Comparison of ENCODE assay signal across 1 cellular context in the genomic region with DNA sequence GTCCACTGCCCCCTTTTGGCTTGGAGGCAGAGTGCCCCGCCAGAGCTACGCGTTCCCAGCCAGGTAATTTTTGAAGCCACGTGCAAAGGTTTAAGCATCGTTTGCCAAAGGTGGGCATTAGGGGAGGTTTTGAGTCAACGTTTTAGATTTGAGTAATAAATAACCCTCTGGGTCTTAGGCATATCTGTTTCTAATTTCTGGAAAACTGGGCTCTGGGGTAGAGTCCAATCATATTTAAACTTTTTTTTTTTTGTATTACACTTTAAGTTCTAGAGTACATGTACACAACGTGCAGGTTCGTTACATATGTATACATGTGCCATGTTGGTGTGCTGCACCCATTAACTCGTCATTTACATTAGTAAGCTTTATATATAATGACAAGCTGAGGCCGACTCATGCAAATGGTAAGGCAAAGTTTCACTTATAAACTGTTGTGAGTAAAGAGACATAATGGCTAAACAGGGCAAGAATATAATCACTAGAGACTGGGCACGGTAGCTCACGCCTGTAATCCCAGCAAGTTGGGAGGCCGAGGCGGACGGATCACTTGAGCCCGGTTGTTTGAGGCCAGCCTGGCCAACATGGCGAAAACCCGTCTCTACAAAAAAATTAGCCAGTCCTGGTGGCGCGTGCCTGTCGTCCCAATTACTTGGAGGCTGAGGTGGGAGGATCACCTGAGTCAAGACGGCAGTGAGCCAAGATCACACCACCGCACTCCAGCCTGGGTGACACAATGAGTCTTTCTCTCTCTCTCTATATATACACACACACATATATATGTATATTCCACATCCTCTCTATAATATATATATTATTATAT.
A peak's percentile ranks its signal among the peaks of the same experiment; 100 is the strongest.
TF ChIP-seq lines count a peak whose summit lies in the region.

No MANE protein-coding gene starts in this region.

TF ChIP-seq in HepG2, 621 proteins besides CTCF, POLR2A, EP300 and RAD21 (continued from another document and continues in another):
- no peak for TF ChIP-seq ZNF547 (CRISPR knock-in tag; IDR thresholded peaks at IDR 0.05)
- TF ChIP-seq MED1 (CRISPR knock-in tag; IDR thresholded peaks at IDR 0.05), result peak; percentile 29; the same call in 1 of the 2 replicates
- no peak for TF ChIP-seq ZNF713 (CRISPR knock-in tag; IDR thresholded peaks at IDR 0.05)
- TF ChIP-seq IRF2 (CRISPR knock-in tag; IDR thresholded peaks at IDR 0.05), result no peak
- TF ChIP-seq ISL2 (CRISPR knock-in tag; IDR thresholded peaks at IDR 0.05), result 0 out of 2 replicates have a peak, but pooled peaks have one; percentile 7
- no peak for TF ChIP-seq FIP1L1 (IDR thresholded peaks at IDR 0.05; ENCODE audit: borderline replicate concordance, insufficient read depth, low read depth, low read length)
- peak; percentile 1; the same call in 1 of the 2 replicates for TF ChIP-seq ZGPAT (CRISPR knock-in tag; IDR thresholded peaks at IDR 0.05)
- TF ChIP-seq, protein P1, sequence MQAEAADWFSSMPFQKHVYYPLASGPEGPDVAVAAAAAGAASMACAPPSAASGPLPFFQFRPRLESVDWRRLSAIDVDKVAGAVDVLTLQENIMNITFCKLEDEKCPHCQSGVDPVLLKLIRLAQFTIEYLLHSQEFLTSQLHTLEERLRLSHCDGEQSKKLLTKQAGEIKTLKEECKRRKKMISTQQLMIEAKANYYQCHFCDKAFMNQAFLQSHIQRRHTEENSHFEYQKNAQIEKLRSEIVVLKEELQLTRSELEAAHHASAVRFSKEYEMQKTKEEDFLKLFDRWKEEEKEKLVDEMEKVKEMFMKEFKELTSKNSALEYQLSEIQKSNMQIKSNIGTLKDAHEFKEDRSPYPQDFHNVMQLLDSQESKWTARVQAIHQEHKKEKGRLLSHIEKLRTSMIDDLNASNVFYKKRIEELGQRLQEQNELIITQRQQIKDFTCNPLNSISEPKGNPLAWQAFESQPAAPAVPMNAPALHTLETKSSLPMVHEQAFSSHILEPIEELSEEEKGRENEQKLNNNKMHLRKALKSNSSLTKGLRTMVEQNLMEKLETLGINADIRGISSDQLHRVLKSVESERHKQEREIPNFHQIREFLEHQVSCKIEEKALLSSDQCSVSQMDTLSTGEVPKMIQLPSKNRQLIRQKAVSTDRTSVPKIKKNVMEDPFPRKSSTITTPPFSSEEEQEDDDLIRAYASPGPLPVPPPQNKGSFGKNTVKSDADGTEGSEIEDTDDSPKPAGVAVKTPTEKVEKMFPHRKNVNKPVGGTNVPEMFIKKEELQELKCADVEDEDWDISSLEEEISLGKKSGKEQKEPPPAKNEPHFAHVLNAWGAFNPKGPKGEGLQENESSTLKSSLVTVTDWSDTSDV (CRISPR knock-in tag; IDR thresholded peaks at IDR 0.05), result no peak
- TF ChIP-seq CREB1 (IDR thresholded peaks at IDR 0.05), result no peak
- no peak for TF ChIP-seq CREB1 (CRISPR knock-in tag; IDR thresholded peaks at IDR 0.05)
- TF ChIP-seq ZNF7 (CRISPR knock-in tag; IDR thresholded peaks at IDR 0.05), result no peak
- TF ChIP-seq MTF2 (CRISPR knock-in tag; IDR thresholded peaks at IDR 0.05; ENCODE audit: borderline replicate concordance), result no peak
- no peak for TF ChIP-seq ZNF432 (CRISPR knock-in tag; IDR thresholded peaks at IDR 0.05; ENCODE audit: borderline replicate concordance)
- no peak; the same call in 1 of the 2 replicates for TF ChIP-seq ATF3 (CRISPR knock-in tag; IDR thresholded peaks at IDR 0.05)
- TF ChIP-seq NFE2 (CRISPR knock-in tag; IDR thresholded peaks at IDR 0.05), result no peak
- TF ChIP-seq BORCS8-MEF2B (CRISPR knock-in tag; IDR thresholded peaks at IDR 0.05), result no peak; the same call in 1 of the 2 replicates
- no peak for TF ChIP-seq PHF5A (CRISPR knock-in tag; IDR thresholded peaks at IDR 0.05; ENCODE audit: low read depth, unreplicated experiment)
- no peak for TF ChIP-seq ZFP90 (CRISPR knock-in tag; IDR thresholded peaks at IDR 0.05; ENCODE audit: borderline replicate concordance)
- TF ChIP-seq YEATS2 (CRISPR knock-in tag; IDR thresholded peaks at IDR 0.05; ENCODE audit: borderline replicate concordance), result peak; percentile 73; the same call in 1 of the 2 replicates
- 0 out of 2 replicates have a peak, but pooled peaks have one; percentile 8 for TF ChIP-seq ZNF724P (CRISPR knock-in tag; IDR thresholded peaks at IDR 0.05; ENCODE audit: borderline replicate concordance)
- no peak; the same call in 1 of the 2 replicates for TF ChIP-seq TMF1 (CRISPR knock-in tag; IDR thresholded peaks at IDR 0.05; ENCODE audit: low read depth)
- TF ChIP-seq MEIS1 (CRISPR knock-in tag; IDR thresholded peaks at IDR 0.05; ENCODE audit: borderline replicate concordance), result no peak
- TF ChIP-seq, protein P2, sequence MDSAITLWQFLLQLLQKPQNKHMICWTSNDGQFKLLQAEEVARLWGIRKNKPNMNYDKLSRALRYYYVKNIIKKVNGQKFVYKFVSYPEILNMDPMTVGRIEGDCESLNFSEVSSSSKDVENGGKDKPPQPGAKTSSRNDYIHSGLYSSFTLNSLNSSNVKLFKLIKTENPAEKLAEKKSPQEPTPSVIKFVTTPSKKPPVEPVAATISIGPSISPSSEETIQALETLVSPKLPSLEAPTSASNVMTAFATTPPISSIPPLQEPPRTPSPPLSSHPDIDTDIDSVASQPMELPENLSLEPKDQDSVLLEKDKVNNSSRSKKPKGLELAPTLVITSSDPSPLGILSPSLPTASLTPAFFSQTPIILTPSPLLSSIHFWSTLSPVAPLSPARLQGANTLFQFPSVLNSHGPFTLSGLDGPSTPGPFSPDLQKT (CRISPR knock-in tag; IDR thresholded peaks at IDR 0.05; ENCODE audit: borderline replicate concordance), result no peak
- no peak for TF ChIP-seq ZNF878 (CRISPR knock-in tag; IDR thresholded peaks at IDR 0.05)
- no peak for TF ChIP-seq ZNF556 (CRISPR knock-in tag; IDR thresholded peaks at IDR 0.05; ENCODE audit: borderline replicate concordance)
- TF ChIP-seq ZNF331 (CRISPR knock-in tag; IDR thresholded peaks at IDR 0.05), result peak; percentile 62; the same call in 1 of the 2 replicates
- TF ChIP-seq ZNF703 (CRISPR knock-in tag; IDR thresholded peaks at IDR 0.05; ENCODE audit: borderline replicate concordance), result no peak
- no peak for TF ChIP-seq SUZ12 (IDR thresholded peaks at IDR 0.05; ENCODE audit: low read depth, low read length)
- TF ChIP-seq NR3C1 (CRISPR knock-in tag; IDR thresholded peaks at IDR 0.05), result no peak
- TF ChIP-seq DBP (CRISPR knock-in tag; IDR thresholded peaks at IDR 0.05; ENCODE audit: not compliant biosample characterization), result no peak
- TF ChIP-seq XRCC5 (optimal IDR thresholded peaks at IDR 0.05; ENCODE audit: low read length), result peak; percentile 94
- TF ChIP-seq ZBTB49 (CRISPR knock-in tag; IDR thresholded peaks at IDR 0.05; ENCODE audit: borderline replicate concordance), result no peak
- no peak for TF ChIP-seq ZNF350 (CRISPR knock-in tag; IDR thresholded peaks at IDR 0.05; ENCODE audit: borderline replicate concordance, low read depth)
- no peak for TF ChIP-seq ZNF367 (CRISPR knock-in tag; IDR thresholded peaks at IDR 0.05; ENCODE audit: borderline replicate concordance)
- TF ChIP-seq MLXIP (CRISPR knock-in tag; IDR thresholded peaks at IDR 0.05; ENCODE audit: borderline replicate concordance), result no peak
- TF ChIP-seq ZNF761 (CRISPR knock-in tag; conservative IDR thresholded peaks at IDR 0.05), result no peak
- no peak for TF ChIP-seq LBX2 (CRISPR knock-in tag; IDR thresholded peaks at IDR 0.05; ENCODE audit: borderline replicate concordance)
- TF ChIP-seq, protein P3, sequence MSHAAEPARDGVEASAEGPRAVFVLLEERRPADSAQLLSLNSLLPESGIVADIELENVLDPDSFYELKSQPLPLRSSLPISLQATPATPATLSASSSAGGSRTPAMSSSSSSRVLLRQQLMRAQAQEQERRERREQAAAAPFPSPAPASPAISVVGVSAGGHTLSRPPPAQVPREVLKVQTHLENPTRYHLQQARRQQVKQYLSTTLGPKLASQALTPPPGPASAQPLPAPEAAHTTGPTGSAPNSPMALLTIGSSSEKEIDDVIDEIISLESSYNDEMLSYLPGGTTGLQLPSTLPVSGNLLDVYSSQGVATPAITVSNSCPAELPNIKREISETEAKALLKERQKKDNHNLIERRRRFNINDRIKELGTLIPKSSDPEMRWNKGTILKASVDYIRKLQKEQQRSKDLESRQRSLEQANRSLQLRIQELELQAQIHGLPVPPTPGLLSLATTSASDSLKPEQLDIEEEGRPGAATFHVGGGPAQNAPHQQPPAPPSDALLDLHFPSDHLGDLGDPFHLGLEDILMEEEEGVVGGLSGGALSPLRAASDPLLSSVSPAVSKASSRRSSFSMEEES (CRISPR knock-in tag; IDR thresholded peaks at IDR 0.05), result no peak
- no peak for TF ChIP-seq SMARCC2 (IDR thresholded peaks at IDR 0.05)
- no peak for TF ChIP-seq MNT (IDR thresholded peaks at IDR 0.05)
- no peak for TF ChIP-seq IKZF1 (IDR thresholded peaks at IDR 0.05)
- TF ChIP-seq ZBTB20 (CRISPR knock-in tag; IDR thresholded peaks at IDR 0.05; ENCODE audit: borderline replicate concordance, low read depth), result no peak
- TF ChIP-seq ZNF75D (CRISPR knock-in tag; IDR thresholded peaks at IDR 0.05; ENCODE audit: borderline replicate concordance), result no peak
